ENCODE assay signal across 22 cellular contexts in the genomic region with DNA sequence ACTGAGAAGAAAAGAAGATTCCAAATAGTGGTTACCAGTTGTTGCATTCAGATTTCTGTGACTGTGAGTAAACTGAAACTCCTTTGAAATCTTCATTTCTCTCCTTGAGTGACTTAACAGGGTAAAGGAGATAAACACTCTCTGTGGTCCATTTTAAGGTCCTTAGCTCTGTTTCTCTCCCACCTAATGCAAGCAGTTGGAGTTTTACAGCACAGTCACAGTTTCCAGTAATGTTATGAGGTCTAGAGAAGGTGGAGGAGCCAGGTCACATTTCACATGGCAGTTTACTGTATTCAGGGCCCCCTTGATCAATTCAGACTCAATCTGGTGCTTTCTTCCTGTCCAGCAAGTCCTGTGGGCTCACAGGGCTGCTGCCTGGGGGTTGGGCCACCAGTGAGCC. TPM values are rescaled to one million over a fixed set of nuclear protein-coding genes. Genes with fewer than 3 reads are reported as not detected.
DNase-seq lines count a peak whose midpoint lies in the region; ATAC-seq and TF ChIP-seq lines count a peak whose summit lies in the region.
"Had no signal": no experiment of that assay in that cellular context is flagged by ENCODE, and none has a peak within 500 bp of the region (broad histone marks: within the 10 kb centered on the region; RNA-seq: fewer than 3 reads in every experiment).

No MANE protein-coding gene starts in this region.

- no peaks in the 10 kb centered on the region for H3K9me3 Mint-ChIP-seq in activated T-cell treated with anti-CD3 and anti-CD28 coated beads, Interleukin-2, amount 50 U/mL, for 24 hours
- no peaks in the 10 kb centered on the region for H3K9me3 Mint-ChIP-seq in activated naive CD8-positive, alpha-beta T cell treated with anti-CD3 and anti-CD28 coated beads, Interleukin-2, amount 50 U/mL, for 24 hours
- no peaks in the 10 kb centered on the region for H3K9me3 Mint-ChIP-seq in progenitor cell of endocrine pancreas (ENCODE audit: low read depth)
- H3K9me3 Mint-ChIP-seq: CD4-positive, CD25-positive, alpha-beta regulatory T cell had no signal

- CTCF ChIA-PET in RWPE1 (lab: Yijun Ruan, JAX), result interaction anchor here (0.7 kb wide), 1 partner anchor 398 kb away, joined by 3 read pairs; no protein-coding TSS in a partner anchor

- POLR2A ChIA-PET in RWPE1 (lab: Yijun Ruan, JAX; ENCODE audit: low non-redundant PET), result no interaction called here

- no peak for DNase-seq in activated T-cell treated with anti-CD3 and anti-CD28 coated beads, Interleukin-2, amount 50 U/mL, for 24 hours
- no peak for DNase-seq in activated T-cell treated with anti-CD3 and anti-CD28 coated beads, Interleukin-2, amount 50 U/mL, for 1 hour
- DNase-seq in RWPE1 (ENCODE audit: low spot score), result no peak
- no peak for DNase-seq in activated naive CD8-positive, alpha-beta T cell treated with anti-CD3 and anti-CD28 coated beads, Interleukin-2, amount 50 U/mL, for 24 hours
- DNase-seq in stimulated activated naive CD8-positive, alpha-beta T cell treated with anti-CD3 and anti-CD28 coated beads, Interleukin-15, Interleukin-2, amounts not matched to agents 100 U/mL and 50 U/mL, for 24 hours, result no peak
- no peak for DNase-seq in stimulated activated CD4-positive, alpha-beta T cell treated with anti-CD3 and anti-CD28 coated beads, Interleukin-4, amount 100 ng/mL, for 4 hours
- no peak for DNase-seq in NCI-H2196 treated with DMSO at 0.1 percent for 48 hours (lab: John Stamatoyannopoulos, UW; ENCODE audit: unreplicated experiment)
- no peak for DNase-seq in progenitor cell of endocrine pancreas (ENCODE audit: low spot score, unreplicated experiment)
- DNase-seq: CD4-positive, CD25-positive, alpha-beta regulatory T cell; DMS79; KG1; NCI-H1092; NCI-H1436; NCI-H187 treated with DMSO at 0.1 percent for 48 hours; NCI-H2107; NCI-H510A treated with DMSO at 0.1 percent for 48 hours; NCI-H774; NK-92 treated with Interleukin-12 subunit alpha and Interleukin-12 subunit beta, amount 100 ng/mL, for 24 hours had no signal

- H3K27ac Mint-ChIP-seq in activated T-cell treated with anti-CD3 and anti-CD28 coated beads, Interleukin-2, amount 50 U/mL, for 24 hours, result peak overlapping the region; percentile 53
- peak overlapping the region; percentile 67 for H3K27ac Mint-ChIP-seq in activated naive CD8-positive, alpha-beta T cell treated with anti-CD3 and anti-CD28 coated beads, Interleukin-2, amount 50 U/mL, for 24 hours
- no peak overlapping the region for H3K27ac Mint-ChIP-seq in progenitor cell of endocrine pancreas
- H3K27ac Mint-ChIP-seq: B cell had no signal

- peaks cover 5% of the 10 kb centered on the region for H3K4me1 Mint-ChIP-seq in activated T-cell treated with anti-CD3 and anti-CD28 coated beads, Interleukin-2, amount 50 U/mL, for 24 hours (ENCODE audit: low read depth)
- peaks cover 9% of the 10 kb centered on the region for H3K4me1 Mint-ChIP-seq in activated naive CD8-positive, alpha-beta T cell treated with anti-CD3 and anti-CD28 coated beads, Interleukin-2, amount 50 U/mL, for 24 hours
- peaks cover 7% of the 10 kb centered on the region for H3K4me1 Mint-ChIP-seq in progenitor cell of endocrine pancreas (ENCODE audit: low read depth)
- H3K4me1 Mint-ChIP-seq: B cell had no signal

- no peaks in the 10 kb centered on the region for H3K27me3 Mint-ChIP-seq in activated T-cell treated with anti-CD3 and anti-CD28 coated beads, Interleukin-2, amount 50 U/mL, for 24 hours
- H3K27me3 Mint-ChIP-seq in activated naive CD8-positive, alpha-beta T cell treated with anti-CD3 and anti-CD28 coated beads, Interleukin-2, amount 50 U/mL, for 24 hours, result no peaks in the 10 kb centered on the region
- H3K27me3 Mint-ChIP-seq in progenitor cell of endocrine pancreas, result no peaks in the 10 kb centered on the region
- H3K27me3 Mint-ChIP-seq: B cell; CD4-positive, CD25-positive, alpha-beta regulatory T cell had no signal

- peaks cover 93% of the 10 kb centered on the region for H3K36me3 Mint-ChIP-seq in activated T-cell treated with anti-CD3 and anti-CD28 coated beads, Interleukin-2, amount 50 U/mL, for 24 hours (ENCODE audit: low read depth)
- peaks cover 55% of the 10 kb centered on the region for H3K36me3 Mint-ChIP-seq in activated naive CD8-positive, alpha-beta T cell treated with anti-CD3 and anti-CD28 coated beads, Interleukin-2, amount 50 U/mL, for 24 hours (ENCODE audit: low read depth)
- peaks cover 16% of the 10 kb centered on the region for H3K36me3 Mint-ChIP-seq in progenitor cell of endocrine pancreas (ENCODE audit: insufficient read depth)

- TF ChIP-seq CTCF in RWPE1 (conservative IDR thresholded peaks at IDR 0.05; ENCODE audit: low read depth), result no peak
- TF ChIP-seq CTCF in progenitor cell of endocrine pancreas (IDR thresholded peaks at IDR 0.05; ENCODE audit: unreplicated experiment), result no peak

- peak; percentile 49 for ATAC-seq in activated naive CD8-positive, alpha-beta T cell treated with anti-CD3 and anti-CD28 coated beads, Interleukin-2, amount 50 U/mL, for 24 hours
- ATAC-seq in stimulated activated naive CD8-positive, alpha-beta T cell treated with anti-CD3 and anti-CD28 coated beads, Interleukin-15, Interleukin-2, amounts not matched to agents 100 U/mL and 50 U/mL, for 24 hours, result peak; percentile 52
- ATAC-seq: A549 had no signal

- no peak overlapping the region for H3K4me3 Mint-ChIP-seq in activated T-cell treated with anti-CD3 and anti-CD28 coated beads, Interleukin-2, amount 50 U/mL, for 24 hours
- H3K4me3 Mint-ChIP-seq in activated naive CD8-positive, alpha-beta T cell treated with anti-CD3 and anti-CD28 coated beads, Interleukin-2, amount 50 U/mL, for 24 hours, result no peak overlapping the region
- no peak overlapping the region for H3K4me3 Mint-ChIP-seq in progenitor cell of endocrine pancreas (ENCODE audit: low read depth)
- H3K4me3 Mint-ChIP-seq: B cell; CD4-positive, CD25-positive, alpha-beta regulatory T cell had no signal

- peak overlapping the region; percentile 20; the same call in 1 of the 2 replicates for H3K27ac ChIP-seq in RWPE1
- H3K27ac ChIP-seq: A549 had no signal

RNA-seq across cellular contexts. Expression of a gene that starts 32.2 kb away (rescaled TPM):
- not detected in 2 replicates for total RNA-seq in progenitor cell of endocrine pancreas
- total RNA-seq: CD4-positive, CD25-positive, alpha-beta regulatory T cell; H4; HT1080 had no signal
